Comparison of ENCODE assay signal across 21 cellular contexts in the genomic region with DNA sequence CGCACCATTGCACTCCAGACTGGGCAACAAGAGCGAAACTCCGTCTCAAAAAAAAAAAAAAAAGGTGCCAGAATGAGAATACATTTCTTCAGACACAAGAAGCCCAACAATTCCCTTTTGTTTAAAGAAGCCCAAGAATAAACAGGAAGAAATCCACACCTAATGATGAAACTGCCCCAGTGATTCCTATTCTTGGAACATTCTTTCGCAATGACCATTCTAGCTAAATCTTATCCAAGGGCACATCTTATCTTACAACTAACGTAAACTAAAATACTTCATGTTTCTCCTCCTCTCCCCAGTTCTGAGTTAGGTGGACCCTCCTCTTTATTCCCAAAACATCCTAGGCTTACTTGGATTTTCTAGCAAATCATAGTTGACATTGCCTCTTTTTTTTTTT. TPM values are rescaled to one million over a fixed set of nuclear protein-coding genes. Genes with fewer than 3 reads are reported as not detected.
DNase-seq lines count a peak whose midpoint lies in the region; ATAC-seq, FAIRE-seq and TF ChIP-seq lines count a peak whose summit lies in the region.
"Had no signal": no experiment of that assay in that cellular context is flagged by ENCODE, and none has a peak within 500 bp of the region (broad histone marks: within the 10 kb centered on the region; RNA-seq: fewer than 3 reads in every experiment).

No MANE protein-coding gene starts in this region.

- intact Hi-C loops in activated CD4-positive, alpha-beta T cell treated with anti-CD3 and anti-CD28 coated beads for 36 hours (cut with DNase I, micrococcal nuclease), result no loop called here

- no peak for ATAC-seq in left lobe of liver
- no peak for ATAC-seq in activated CD4-positive, alpha-beta T cell treated with anti-CD3 and anti-CD28 coated beads for 36 hours
- ATAC-seq: activated T-cell treated with anti-CD3 and anti-CD28 coated beads, Interleukin-2, amount 50 U/mL, for 72 hours; heart right ventricle; stimulated activated naive CD8-positive, alpha-beta T cell treated with anti-CD3 and anti-CD28 coated beads, Interleukin-15, Interleukin-2, amounts not matched to agents 100 U/mL and 50 U/mL, for 24 hours; upper lobe of right lung had no signal

- no peaks in the 10 kb centered on the region for H3K4me1 Mint-ChIP-seq in activated CD4-positive, alpha-beta T cell treated with anti-CD3 and anti-CD28 coated beads for 36 hours
- H3K4me1 Mint-ChIP-seq: activated naive CD8-positive, alpha-beta T cell treated with anti-CD3 and anti-CD28 coated beads, Interleukin-2, amount 10 ng/mL, durations not matched to agents 7 days and 5 days had no signal

- no peaks in the 10 kb centered on the region for H3K27me3 ChIP-seq in bronchial epithelial cell (ENCODE audit: control insufficient read depth, insufficient read depth, low read length)
- H3K27me3 ChIP-seq: pancreas had no signal

- no peaks in the 10 kb centered on the region for H3K36me3 ChIP-seq in bronchial epithelial cell (ENCODE audit: control insufficient read depth, insufficient read depth, low read length)
- H3K36me3 ChIP-seq: heart right ventricle, pancreas, upper lobe of right lung had no signal

- DNase-seq in AG20443 (ENCODE audit: low spot score), result peak; percentile 42
- DNase-seq in NCI-H226, result peak; percentile 52
- DNase-seq in bronchial epithelial cell (ENCODE audit: low read depth), result peak; percentile 87
- peak; percentile 60 for DNase-seq in myocyte (ENCODE audit: low read depth)
- DNase-seq in left lobe of liver (ENCODE audit: low spot score), result no peak
- no peak for DNase-seq in NCI-H1048 (lab: John Stamatoyannopoulos, UW)
- DNase-seq in NCI-H1436 (lab: John Stamatoyannopoulos, UW), result no peak
- no peak for DNase-seq in activated CD4-positive, alpha-beta T cell treated with anti-CD3 and anti-CD28 coated beads for 36 hours
- DNase-seq: activated CD4-positive, alpha-beta T cell treated with anti-CD3 and anti-CD28 coated beads, Interleukin-2, amount 50 U/mL, for 4 hours; activated naive CD8-positive, alpha-beta T cell treated with anti-CD3 and anti-CD28 coated beads, Interleukin-2, amount 10 ng/mL, durations not matched to agents 7 days and 5 days; activated T-cell treated with anti-CD3 and anti-CD28 coated beads, Interleukin-2, amount 50 U/mL, for 72 hours; heart right ventricle; KG1; NCI-H146; pancreas; stimulated activated CD4-positive, alpha-beta T cell treated with anti-CD3 and anti-CD28 coated beads, Interleukin-12 subunit alpha, Interleukin-12 subunit beta, amount 100 ng/mL, for 4 hours; stimulated activated naive CD8-positive, alpha-beta T cell treated with anti-CD3 and anti-CD28 coated beads, Interleukin-15, Interleukin-2, amounts not matched to agents 100 U/mL and 50 U/mL, for 24 hours; upper lobe of right lung had no signal

- peaks cover 4% of the 10 kb centered on the region for H3K9me3 Mint-ChIP-seq in activated CD4-positive, alpha-beta T cell treated with anti-CD3 and anti-CD28 coated beads for 36 hours (ENCODE audit: low read depth)

- no peaks in the 10 kb centered on the region for H3K36me3 Mint-ChIP-seq in activated CD4-positive, alpha-beta T cell treated with anti-CD3 and anti-CD28 coated beads for 36 hours (ENCODE audit: low read depth)
- H3K36me3 Mint-ChIP-seq: activated naive CD8-positive, alpha-beta T cell treated with anti-CD3 and anti-CD28 coated beads, Interleukin-2, amount 10 ng/mL, durations not matched to agents 7 days and 5 days had no signal

- no peak for TF ChIP-seq CTCF in bronchial epithelial cell (IDR thresholded peaks at IDR 0.05; ENCODE audit: insufficient read depth, low read length, severe bottlenecking)

- peaks cover 37% of the 10 kb centered on the region for H3K27me3 Mint-ChIP-seq in activated CD4-positive, alpha-beta T cell treated with anti-CD3 and anti-CD28 coated beads for 36 hours

- H3K4me3 ChIP-seq in bronchial epithelial cell (ENCODE audit: low read depth, low read length), result no peak overlapping the region
- H3K4me3 ChIP-seq: heart right ventricle, pancreas, upper lobe of right lung had no signal

- CTCF ChIA-PET in activated CD4-positive, alpha-beta T cell treated with anti-CD3 and anti-CD28 coated beads for 36 hours (lab: Charles Lee), result no interaction called here

- FAIRE-seq in bronchial epithelial cell (lab: Jason Lieb, UNC), result no peak
- FAIRE-seq: colon, endothelial cell of umbilical vein, pancreas had no signal

- no peak overlapping the region for H3K4me3 Mint-ChIP-seq in activated CD4-positive, alpha-beta T cell treated with anti-CD3 and anti-CD28 coated beads for 36 hours
- H3K4me3 Mint-ChIP-seq: activated naive CD8-positive, alpha-beta T cell treated with anti-CD3 and anti-CD28 coated beads, Interleukin-2, amount 10 ng/mL, durations not matched to agents 7 days and 5 days; activated T-cell treated with anti-CD3 and anti-CD28 coated beads, Interleukin-2, amount 50 U/mL, for 72 hours had no signal

- no peak overlapping the region for H3K27ac Mint-ChIP-seq in activated CD4-positive, alpha-beta T cell treated with anti-CD3 and anti-CD28 coated beads for 36 hours
- H3K27ac Mint-ChIP-seq: activated naive CD8-positive, alpha-beta T cell treated with anti-CD3 and anti-CD28 coated beads, Interleukin-2, amount 10 ng/mL, durations not matched to agents 7 days and 5 days; activated T-cell treated with anti-CD3 and anti-CD28 coated beads, Interleukin-2, amount 50 U/mL, for 72 hours had no signal

- POLR2A ChIA-PET in activated CD4-positive, alpha-beta T cell treated with anti-CD3 and anti-CD28 coated beads for 36 hours (lab: Charles Lee), result no interaction called here

RNA-seq across cellular contexts. Expression of gene OTUD3, which starts 18.4 kb away (rescaled TPM):
- 7.1 and 9.2 TPM in 2 replicates for total RNA-seq in bronchial epithelial cell
- 10.6 and 12.5 TPM in 2 replicates for total RNA-seq in myocyte
- 5.0 TPM for polyA plus RNA-seq in myocyte (2012)
- total RNA-seq in left lobe of liver, result 1.8 TPM
- 1 to 10 TPM; 6.6 to 9.2 TPM for total RNA-seq in activated CD4-positive, alpha-beta T cell treated with anti-CD3 and anti-CD28 coated beads for 36 hours

RNA-seq across cellular contexts. Expression of gene RNF186, which starts 48.7 kb away (rescaled TPM):
- total RNA-seq in bronchial epithelial cell, result not detected in 2 replicates
- total RNA-seq in myocyte, result not detected in 2 replicates
- polyA plus RNA-seq in myocyte (2012), result 0.08 TPM
- total RNA-seq in left lobe of liver, result 0.60 TPM
- total RNA-seq in activated CD4-positive, alpha-beta T cell treated with anti-CD3 and anti-CD28 coated beads for 36 hours, result not detected
- total RNA-seq: activated naive CD8-positive, alpha-beta T cell treated with anti-CD3 and anti-CD28 coated beads, Interleukin-2, amount 10 ng/mL, durations not matched to agents 7 days and 5 days; activated T-cell treated with anti-CD3 and anti-CD28 coated beads, Interleukin-2, amount 50 U/mL, for 72 hours; endothelial cell of umbilical vein; heart right ventricle; upper lobe of right lung had no signal
- polyA plus RNA-seq: AG04450, endothelial cell of umbilical vein, heart right ventricle had no signal

RNA-seq across cellular contexts. Expression of gene PLA2G2E, which starts 59.6 kb away (rescaled TPM):
- total RNA-seq in bronchial epithelial cell, result not detected in 2 replicates
- total RNA-seq in myocyte, result not detected in 2 replicates
- polyA plus RNA-seq in myocyte (2012), result not detected
- total RNA-seq in left lobe of liver, result not detected
- not detected for total RNA-seq in activated CD4-positive, alpha-beta T cell treated with anti-CD3 and anti-CD28 coated beads for 36 hours
- total RNA-seq: activated naive CD8-positive, alpha-beta T cell treated with anti-CD3 and anti-CD28 coated beads, Interleukin-2, amount 10 ng/mL, durations not matched to agents 7 days and 5 days; activated T-cell treated with anti-CD3 and anti-CD28 coated beads, Interleukin-2, amount 50 U/mL, for 72 hours; endothelial cell of umbilical vein; heart right ventricle; pancreas; upper lobe of right lung had no signal
- polyA plus RNA-seq: AG04450, endothelial cell of umbilical vein, heart right ventricle, pancreas had no signal

Comparison
In these comparisons a context has a peak if more than half of its experiments do, and no peak if none do; other contexts are left out.
1. DNase-seq: peak in AG20443 (single experiment), NCI-H226 (single experiment), bronchial epithelial cell (single experiment) and myocyte (single experiment); none in left lobe of liver (single experiment), NCI-H1048 (single experiment), NCI-H1436 (single experiment) and activated CD4-positive, alpha-beta T cell treated with anti-CD3 and anti-CD28 coated beads for 36 hours (single experiment).